In the genomic region with DNA sequence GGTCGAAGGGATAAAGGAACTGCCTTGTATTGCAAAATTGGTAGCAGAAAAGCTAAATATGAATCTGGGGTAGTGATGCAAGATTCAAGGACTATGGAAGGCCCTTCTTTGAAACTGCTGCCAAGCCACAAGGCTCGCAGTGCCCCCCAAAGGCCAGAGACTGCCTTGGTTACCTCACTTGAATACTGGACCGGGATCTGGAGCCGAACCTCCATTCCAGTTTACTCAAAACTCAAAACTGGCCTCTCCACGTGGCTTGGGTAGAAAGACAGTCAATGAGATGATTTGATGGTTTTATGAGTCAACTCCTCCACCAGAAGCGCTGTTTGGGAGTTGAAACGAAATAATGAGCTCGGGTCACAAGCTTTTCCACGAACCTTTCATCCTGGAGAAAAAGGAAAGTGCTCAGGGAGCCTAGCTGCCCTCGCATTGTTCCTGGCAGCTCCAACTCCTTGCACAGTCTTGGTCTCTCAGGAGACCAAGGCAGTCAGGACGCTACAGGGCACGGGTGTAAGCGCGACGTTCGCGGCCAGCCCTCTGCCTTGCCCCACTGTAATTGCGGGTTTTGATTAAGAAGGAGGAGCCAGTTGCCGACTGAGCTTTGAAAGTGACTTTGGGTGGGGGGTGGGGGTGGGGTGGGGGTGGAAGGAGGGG, we compare ENCODE assay signal across 8 cellular contexts. TPM values are rescaled to one million over a fixed set of nuclear protein-coding genes. Genes with fewer than 3 reads are reported as not detected.
DNase-seq lines count a peak whose midpoint lies in the region; ATAC-seq and TF ChIP-seq lines count a peak whose summit lies in the region.

No MANE protein-coding gene starts in this region.

- peak overlapping the region; percentile 96 for H3K4me2 ChIP-seq in mammary epithelial cell (ENCODE audit: insufficient read depth, low read depth, low read length)

- intact Hi-C loops in mammary epithelial cell (cut with micrococcal nuclease) (loop anchor here (5.0 kb wide), 1 partner anchor 278 kb away; no protein-coding TSS in a partner anchor), left colon (cut with DNase I, micrococcal nuclease) (no loop called here)

- H3K4me1 ChIP-seq in ACC112 (ENCODE audit: control insufficient read depth, insufficient read depth, low read length, unreplicated experiment) (peaks cover 18% of the 10 kb centered on the region), mammary epithelial cell (ENCODE audit: insufficient read depth, low read length) (peaks cover 16% of the 10 kb centered on the region)

- in situ Hi-C loops in mammary epithelial cell (cut with MboI; ENCODE audit: low sequenced_read_pairs in 2 of 2) = no loop called here

- H3K36me3 ChIP-seq in ACC112 (ENCODE audit: insufficient read depth, low read length) (no peaks in the 10 kb centered on the region), mammary epithelial cell (ENCODE audit: insufficient read depth, low read length) (no peaks in the 10 kb centered on the region)

- no peak overlapping the region for H3K9ac ChIP-seq in mammary epithelial cell (ENCODE audit: insufficient read depth, low read length)

- no peaks in the 10 kb centered on the region for H4K20me1 ChIP-seq in mammary epithelial cell (ENCODE audit: insufficient read depth, low read length)

- H3K27me3 ChIP-seq in ACC112 (ENCODE audit: insufficient read depth, low read length) = peaks cover 30% of the 10 kb centered on the region
- peaks cover 25% of the 10 kb centered on the region for H3K27me3 ChIP-seq in mammary epithelial cell (ENCODE audit: insufficient read depth, low read length)

- dilution Hi-C loops in mammary epithelial cell (cut with HindIII; ENCODE audit: low sequenced_read_pairs) = no loop called here

- peak; percentile 95 for DNase-seq in SIG-M5 treated with dmso at 0.1 percent for 504 hours (lab: John Stamatoyannopoulos, UW; ENCODE audit: unreplicated experiment)
- DNase-seq in mammary epithelial cell = peak; percentile 25
- peak; percentile 48 to 49 for DNase-seq in left colon
- DNase-seq in stimulated activated CD4-positive, alpha-beta T cell treated with anti-CD3 and anti-CD28 coated beads, Interleukin-1b, Interleukin-23, amount 100 ng/mL, for 48 hours = peak; percentile 64
- no peak for DNase-seq in NCI-H2107 treated with DMSO at 0.1 percent for 48 hours (lab: John Stamatoyannopoulos, UW; ENCODE audit: unreplicated experiment)

- peak overlapping the region; percentile 31 for H3K27ac ChIP-seq in ACC112 (ENCODE audit: low read depth, low read length)
- no peak overlapping the region for H3K27ac ChIP-seq in mammary epithelial cell (ENCODE audit: insufficient read depth, low read depth, low read length)

- no TSS peak for BruUV-seq in mammary epithelial cell (replicated peaks; lab: Mats Ljungman, UMichigan)

- H3K79me2 ChIP-seq in ACC112 (ENCODE audit: control insufficient read depth, insufficient read depth, low read length, unreplicated experiment) (no peaks in the 10 kb centered on the region), mammary epithelial cell (ENCODE audit: insufficient read depth, low read length) (no peaks in the 10 kb centered on the region)

- H2AFZ ChIP-seq in ACC112 (ENCODE audit: low read length, unreplicated experiment) (peak overlapping the region; percentile 40), mammary epithelial cell (ENCODE audit: low read depth, low read length) (peak overlapping the region; percentile 93)

- ATAC-seq in GM18508 (IDR thresholded peaks at IDR 0.05; ENCODE audit: insufficient read depth, unreplicated experiment) = peak; percentile 6
- peak; percentile 7 for ATAC-seq in HG03460 (IDR thresholded peaks at IDR 0.05; ENCODE audit: unreplicated experiment)
- ATAC-seq in left colon = peak; percentile 17

- 9% methylated on average over 15 of the region's 19 CpGs for WGBS in mammary epithelial cell (ENCODE audit: low coverage, missing lambda C conversion rate)

- CTCF ChIA-PET in mammary epithelial cell (lab: Charles Lee; ENCODE audit: low non-redundant PET) = no interaction called here

- no peaks in the 10 kb centered on the region for H3K9me3 ChIP-seq in mammary epithelial cell (replicated peaks; ENCODE audit: insufficient read depth, low read length)

- H3K4me3 ChIP-seq in ACC112 (ENCODE audit: low read depth, low read length) (peak overlapping the region; percentile 79), mammary epithelial cell (replicated peaks in 1 of 3; ENCODE audit: insufficient read depth in 1 of 3, low read depth in 2 of 3, low read length in 3 of 3) (peak overlapping the region; percentile 37 to 60 (median 43))

- TF ChIP-seq CTCF in mammary epithelial cell (conservative IDR thresholded peaks at IDR 0.05 in 1 of 2, IDR thresholded peaks at IDR 0.05 in 1 of 2; ENCODE audit: extremely low read depth in 1 of 2, insufficient read depth in 1 of 2, low read depth in 1 of 2, low read length in 2 of 2) = peak in 1 of 2 donors; percentile 18

RNA-seq across cellular contexts. Expression of a gene that starts 2.8 kb away (rescaled TPM):
- total RNA-seq in mammary epithelial cell = under 1 TPM in 1 of 2 donors, not detected in 1; under 0.01 TPM
- not detected for polyA plus RNA-seq in mammary epithelial cell
- not detected for polyA minus RNA-seq in mammary epithelial cell
- 1 to 10 TPM; 2.0 to 6.1 TPM for total RNA-seq in left colon
